8 cellular contexts compared by ENCODE assay signal in genomic region chr18:46097853-46098615, GRCh38. TPM values are rescaled to one million over a fixed set of nuclear protein-coding genes. Genes with fewer than 3 reads are reported as not detected.
DNase-seq lines count a peak whose midpoint lies in the region; ATAC-seq lines count a peak whose summit lies in the region.

TSS of gene ATP5F1A (minus strand) at chr18:46098296. CDS start at chr18:46098231, 65 bp downstream.

- in situ Hi-C loops in endometrial microvascular endothelial cells (cut with HindIII; ENCODE audit: inconsistent ontology term, low pct_unique_long_range_greater_than_20kb, low sequenced_read_pairs), result no loop called here

- peak; percentile 81 for ATAC-seq in GM19452 (IDR thresholded peaks at IDR 0.05; ENCODE audit: unreplicated experiment)
- ATAC-seq in activated CD8-positive, alpha-beta memory T cell treated with anti-CD3 and anti-CD28 coated beads, Interleukin-2, amount 10 ng/mL, durations not matched to agents 7 days and 5 days, result peak; percentile 86

- DNase-seq in CMK (ENCODE audit: low read depth) (peak; percentile 56), HK-2 (ENCODE audit: unreplicated experiment) (peak; percentile 78), NOMO-1 (lab: John Stamatoyannopoulos, UW; ENCODE audit: unreplicated experiment in 2 of 2) (peak; percentile 86 to 92), midbrain (lab: John Stamatoyannopoulos, UW) (peak; percentile 91)
- peak; percentile 90 for DNase-seq in activated CD8-positive, alpha-beta memory T cell treated with anti-CD3 and anti-CD28 coated beads, Interleukin-2, amount 10 ng/mL, durations not matched to agents 7 days and 5 days
- DNase-seq in stimulated activated CD8-positive, alpha-beta memory T cell treated with anti-CD3 and anti-CD28 coated beads, Interleukin-2, amount 100 ng/mL, for 1 hour (ENCODE audit: low read depth in 2 of 2), result peak; percentile 64 to 78

- H3K36me3 Mint-ChIP-seq in activated CD8-positive, alpha-beta memory T cell treated with anti-CD3 and anti-CD28 coated beads, Interleukin-2, amount 10 ng/mL, durations not matched to agents 7 days and 5 days, result peaks cover 16% of the 10 kb centered on the region

- CTCF ChIA-PET in activated CD8-positive, alpha-beta memory T cell treated with anti-CD3 and anti-CD28 coated beads, Interleukin-2, amount 10 ng/mL, durations not matched to agents 7 days and 5 days (lab: Charles Lee), result interaction anchor here (0.9 to 2.1 kb wide), 8 partner anchors 8 to 560 kb away, joined by 3 to 12 read pairs (median 4); a partner anchor contains a TSS

- peak within 1 kb of the TSS; percentile 99 for H3K27ac Mint-ChIP-seq in activated CD8-positive, alpha-beta memory T cell treated with anti-CD3 and anti-CD28 coated beads, Interleukin-2, amount 10 ng/mL, durations not matched to agents 7 days and 5 days

- H3K27me3 Mint-ChIP-seq in activated CD8-positive, alpha-beta memory T cell treated with anti-CD3 and anti-CD28 coated beads, Interleukin-2, amount 10 ng/mL, durations not matched to agents 7 days and 5 days, result no peaks in the 10 kb centered on the region

- no peaks in the 10 kb centered on the region for H3K9me3 Mint-ChIP-seq in activated CD8-positive, alpha-beta memory T cell treated with anti-CD3 and anti-CD28 coated beads, Interleukin-2, amount 10 ng/mL, durations not matched to agents 7 days and 5 days (ENCODE audit: low read depth)

- H3K4me3 Mint-ChIP-seq in activated CD8-positive, alpha-beta memory T cell treated with anti-CD3 and anti-CD28 coated beads, Interleukin-2, amount 10 ng/mL, durations not matched to agents 7 days and 5 days, result peak within 1 kb of the TSS; percentile 95

- peaks cover 26% of the 10 kb centered on the region for H3K4me1 Mint-ChIP-seq in activated CD8-positive, alpha-beta memory T cell treated with anti-CD3 and anti-CD28 coated beads, Interleukin-2, amount 10 ng/mL, durations not matched to agents 7 days and 5 days

RNA-seq across cellular contexts. Expression of gene ATP5F1A, which starts in this region (rescaled TPM):
- total RNA-seq in activated CD8-positive, alpha-beta memory T cell treated with anti-CD3 and anti-CD28 coated beads, Interleukin-2, amount 10 ng/mL, durations not matched to agents 7 days and 5 days, result 100 to 1,000 TPM; 341 to 485 TPM
- 727 TPM for total RNA-seq in endometrial microvascular endothelial cells (ENCODE audit: inconsistent ontology term)

Comparison
In these comparisons a context has a peak if more than half of its experiments do, and no peak if none do; other contexts are left out.
1. Peak in every context shown above with its lines: DNase-seq and ATAC-seq.